In the genomic region with DNA sequence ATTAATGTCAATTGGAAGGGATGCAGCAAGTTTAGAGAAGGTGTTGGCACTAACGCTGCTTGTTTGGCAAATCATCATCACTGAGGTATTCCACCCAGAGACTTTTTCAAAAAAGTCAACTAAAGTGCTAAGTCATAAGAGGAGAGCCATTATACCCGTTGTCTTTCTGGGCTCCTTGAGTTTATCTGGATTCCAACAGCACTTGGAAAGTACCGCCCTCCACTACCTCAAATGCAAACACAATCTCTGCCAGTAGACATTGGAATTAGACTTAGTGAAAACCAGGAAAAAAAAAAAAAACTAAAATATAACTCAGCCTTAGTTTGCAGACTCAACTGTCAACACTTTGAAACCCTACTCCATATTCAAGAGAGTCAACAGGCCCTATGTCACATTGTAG, we compare ENCODE assay signal across 16 cellular contexts.
A peak's percentile ranks its signal among the peaks of the same experiment; 100 is the strongest.
DNase-seq lines count a peak whose midpoint lies in the region; ATAC-seq and TF ChIP-seq lines count a peak whose summit lies in the region.
"Had no signal": no experiment of that assay in that cellular context is flagged by ENCODE, and none has a peak within 500 bp of the region (broad histone marks: within the 10 kb centered on the region; RNA-seq: fewer than 3 reads in every experiment).

No MANE protein-coding gene starts in this region.

- no peak overlapping the region for H3K27ac Mint-ChIP-seq in progenitor cell of endocrine pancreas
- H3K27ac Mint-ChIP-seq: CD4-positive, CD25-positive, alpha-beta regulatory T cell; CD8-positive, alpha-beta T cell; HFFc6 had no signal

- intact Hi-C loops in ascending aorta (cut with DNase I): no loop called here
- intact Hi-C loops in tibial artery (cut with DNase I; ENCODE audit: low total_unique reads): no loop called here

- no peaks in the 10 kb centered on the region for H3K4me1 Mint-ChIP-seq in progenitor cell of endocrine pancreas (ENCODE audit: low read depth)
- H3K4me1 Mint-ChIP-seq: CD4-positive, CD25-positive, alpha-beta regulatory T cell had no signal

- TF ChIP-seq POLR2A in Peyer's patch (IDR thresholded peaks at IDR 0.05): no peak

- ATAC-seq in HG02798 (IDR thresholded peaks at IDR 0.05; ENCODE audit: poor library complexity, unreplicated experiment): no peak
- ATAC-seq: CD8-positive, alpha-beta T cell; GM12878 had no signal

- peaks cover 4 to 19% of the 10 kb centered on the region in 2 donors for H3K36me3 ChIP-seq in ascending aorta
- H3K36me3 ChIP-seq in tibial artery: peaks cover 5 to 8% (median 5%) of the 10 kb centered on the region in 3 donors
- no peaks in the 10 kb centered on the region for H3K36me3 ChIP-seq in Peyer's patch
- H3K36me3 ChIP-seq: HAP-1 had no signal

- H3K27ac ChIP-seq in ascending aorta (peak overlapping the region; percentile 28 to 49), tibial artery (peak overlapping the region; percentile 24 to 30), Peyer's patch (no peak overlapping the region)

- H3K4me3 ChIP-seq in ascending aorta (no peak overlapping the region), fibroblast of the aortic adventitia (ENCODE audit: low read depth, low read length) (no peak overlapping the region), tibial artery (no peak overlapping the region), Peyer's patch (no peak overlapping the region)
- H3K4me3 ChIP-seq: GM12878, HAP-1 had no signal

- H3K27me3 ChIP-seq in ascending aorta (no peaks in the 10 kb centered on the region), tibial artery (no peaks in the 10 kb centered on the region), Peyer's patch (no peaks in the 10 kb centered on the region)

- TF ChIP-seq CTCF in ascending aorta (IDR thresholded peaks at IDR 0.05) (no peak), fibroblast of the aortic adventitia (IDR thresholded peaks at IDR 0.05; ENCODE audit: insufficient read depth, low read length) (no peak), tibial artery (IDR thresholded peaks at IDR 0.05) (no peak), Peyer's patch (IDR thresholded peaks at IDR 0.05) (no peak), progenitor cell of endocrine pancreas (IDR thresholded peaks at IDR 0.05; ENCODE audit: unreplicated experiment) (no peak)

- H3K4me3 Mint-ChIP-seq in progenitor cell of endocrine pancreas (ENCODE audit: low read depth): no peak overlapping the region
- H3K4me3 Mint-ChIP-seq: CD4-positive, CD25-positive, alpha-beta regulatory T cell; CD8-positive, alpha-beta T cell; HFFc6 had no signal

- H3K9me3 Mint-ChIP-seq in progenitor cell of endocrine pancreas (ENCODE audit: low read depth): no peaks in the 10 kb centered on the region
- H3K9me3 Mint-ChIP-seq: CD8-positive, alpha-beta T cell; HFFc6 had no signal

- H3K27me3 Mint-ChIP-seq in progenitor cell of endocrine pancreas: no peaks in the 10 kb centered on the region
- H3K27me3 Mint-ChIP-seq: CD4-positive, CD25-positive, alpha-beta regulatory T cell had no signal

- no peaks in the 10 kb centered on the region for H3K9me3 ChIP-seq in ascending aorta
- no peaks in the 10 kb centered on the region for H3K9me3 ChIP-seq in tibial artery
- no peaks in the 10 kb centered on the region for H3K9me3 ChIP-seq in Peyer's patch
- H3K9me3 ChIP-seq: Caco-2, HAP-1 had no signal

- H3K4me1 ChIP-seq in ascending aorta: no peaks in the 10 kb centered on the region
- H3K4me1 ChIP-seq in tibial artery: peaks cover 0 to 8% (median 0%) of the 10 kb centered on the region in 4 donors
- no peaks in the 10 kb centered on the region for H3K4me1 ChIP-seq in Peyer's patch
- H3K4me1 ChIP-seq: Caco-2, HAP-1 had no signal

- no peaks in the 10 kb centered on the region for H3K36me3 Mint-ChIP-seq in progenitor cell of endocrine pancreas (ENCODE audit: insufficient read depth)
- H3K36me3 Mint-ChIP-seq: CD4-positive, CD25-positive, alpha-beta regulatory T cell; CD8-positive, alpha-beta T cell had no signal

- DNase-seq in ascending aorta (ENCODE audit: low spot score in 2 of 2): no peak
- DNase-seq in fibroblast of the aortic adventitia (ENCODE audit: low read depth): peak; percentile 31
- no peak for DNase-seq in tibial artery
- DNase-seq in Peyer's patch: no peak
- DNase-seq in progenitor cell of endocrine pancreas (ENCODE audit: low spot score, unreplicated experiment): no peak
- DNase-seq: C1 segment of cervical spinal cord; Caco-2; CD4-positive, CD25-positive, alpha-beta regulatory T cell; CD8-positive, alpha-beta T cell; DMS153; DND-41; GDM1; HFFc6 had no signal

Comparison
In these comparisons a context has a peak if more than half of its experiments do, and no peak if none do; other contexts are left out.
1. H3K27ac ChIP-seq: peak in ascending aorta (2 of 2) and tibial artery (2 of 2); none in Peyer's patch (0 of 4).